In genomic region chr2:176944998-176945397, GRCh38 we compare ENCODE assay signal across 6 cellular contexts.
"Had no signal": no experiment of that assay in that cellular context is flagged by ENCODE, and none has a peak within 500 bp of the region (broad histone marks: within the 10 kb centered on the region; RNA-seq: fewer than 3 reads in every experiment).

No MANE protein-coding gene starts in this region.

- DNase-seq: IMR-90, KBM-7 had no signal

- FAIRE-seq: HepG2, HTR-8/SVneo, K562 had no signal

- ATAC-seq: HepG2, K562 had no signal

- H3K4me3 ChIP-seq: K562 had no signal

- H3K27ac ChIP-seq: HL-60 had no signal
